In genomic region chrX:57596109-57596870, GRCh38 we compare ENCODE assay signal across 9 cellular contexts. TPM values are rescaled to one million over a fixed set of nuclear protein-coding genes. Genes with fewer than 3 reads are reported as not detected.
A peak's percentile ranks its signal among the peaks of the same experiment; 100 is the strongest.
DNase-seq lines count a peak whose midpoint lies in the region; ATAC-seq, FAIRE-seq and TF ChIP-seq lines count a peak whose summit lies in the region.
"Had no signal": no experiment of that assay in that cellular context is flagged by ENCODE, and none has a peak within 500 bp of the region (broad histone marks: within the 10 kb centered on the region; RNA-seq: fewer than 3 reads in every experiment).

No MANE protein-coding gene starts in this region.

- H3K36me3 ChIP-seq in astrocyte (ENCODE audit: insufficient read depth, low read length), result no peaks in the 10 kb centered on the region
- peaks cover 0 to 3% of the 10 kb centered on the region in 2 experiments for H3K36me3 ChIP-seq in keratinocyte (ENCODE audit: control insufficient read depth in 2 of 2, extremely low read depth in 1 of 2, insufficient read depth in 2 of 2, low read length in 2 of 2)
- H3K36me3 ChIP-seq in subcutaneous abdominal adipose tissue (ENCODE audit: control insufficient read depth in 5 of 5, insufficient read depth in 5 of 5, low read length in 5 of 5), result no peaks in the 10 kb centered on the region
- H3K36me3 ChIP-seq in tibial artery, result no peaks in the 10 kb centered on the region

- DNase-seq in activated T-cell treated with anti-CD3 and anti-CD28 coated beads, Interleukin-2, amount 50 U/mL, for 4 hours, result no peak
- DNase-seq in activated T-cell treated with anti-CD3 and anti-CD28 coated beads for 4 hours (no peak), astrocyte (ENCODE audit: low read depth) (no peak), keratinocyte (ENCODE audit: low read depth, low spot score) (no peak), NCI-H1105 (lab: John Stamatoyannopoulos, UW) (no peak), tibial artery (no peak), DMS53 (lab: John Stamatoyannopoulos, UW) (no peak)
- DNase-seq: NCI-H774 had no signal

- H3K9me3 ChIP-seq in astrocyte (ENCODE audit: insufficient read depth, low read depth, low read length) (no peaks in the 10 kb centered on the region), keratinocyte (ENCODE audit: control insufficient read depth, low read depth, low read length) (no peaks in the 10 kb centered on the region), subcutaneous abdominal adipose tissue (ENCODE audit: control insufficient read depth in 5 of 5, low read length in 5 of 5) (no peaks in the 10 kb centered on the region), tibial artery (no peaks in the 10 kb centered on the region)

- TF ChIP-seq CTCF in astrocyte (IDR thresholded peaks at IDR 0.05; ENCODE audit: insufficient read depth, low read depth, low read length), result no peak
- no peak for TF ChIP-seq CTCF in keratinocyte (optimal IDR thresholded peaks at IDR 0.05 in 1 of 3, IDR thresholded peaks at IDR 0.05 in 1 of 3, conservative IDR thresholded peaks at IDR 0.05 in 1 of 3; ENCODE audit: extremely low read depth in 1 of 3, insufficient read depth in 2 of 3, low read length in 3 of 3)
- TF ChIP-seq CTCF in tibial artery (IDR thresholded peaks at IDR 0.05), result no peak

- no peaks in the 10 kb centered on the region for H3K9me1 ChIP-seq in keratinocyte (ENCODE audit: control insufficient read depth, extremely low read depth, insufficient read depth, low read length)

- H3K27ac ChIP-seq in astrocyte (ENCODE audit: low read depth, low read length), result peak overlapping the region; percentile 47
- H3K27ac ChIP-seq in keratinocyte (ENCODE audit: control insufficient read depth, insufficient read depth, low read length), result peak overlapping the region; percentile 39
- peak overlapping the region; percentile 37 for H3K27ac ChIP-seq in subcutaneous abdominal adipose tissue (ENCODE audit: low read depth, low read length)
- H3K27ac ChIP-seq in tibial artery, result peak overlapping the region in 1 of 2 donors; percentile 35

- peak overlapping the region; percentile 86 for H3K27ac Mint-ChIP-seq in astrocyte (ENCODE audit: unreplicated experiment)

- H3K4me2 ChIP-seq in astrocyte (ENCODE audit: low read length) (peak overlapping the region; percentile 80), keratinocyte (ENCODE audit: control insufficient read depth, extremely low read depth, insufficient read depth, low read depth, low read length) (peak overlapping the region; percentile 61)

- peak overlapping the region; percentile 41 for H3K4me3 ChIP-seq in astrocyte (ENCODE audit: insufficient read depth, low read depth, low read length)
- peak overlapping the region in 2 of 3 experiments; percentile 29 to 48 for H3K4me3 ChIP-seq in keratinocyte (ENCODE audit: control insufficient read depth in 2 of 3, extremely low read depth in 1 of 3, insufficient read depth in 2 of 3, low read depth in 1 of 3, low read length in 3 of 3)
- H3K4me3 ChIP-seq in subcutaneous abdominal adipose tissue (ENCODE audit: low read depth in 1 of 5, low read length in 5 of 5), result peak overlapping the region in 2 of 5 donors; percentile 22 to 29
- H3K4me3 ChIP-seq in tibial artery, result no peak overlapping the region

- dilution Hi-C loops in keratinocyte (cut with MboI; ENCODE audit: extremely low pct_ligation_motif_present, low sequenced_read_pairs), result no loop called here

- peaks cover 5% of the 10 kb centered on the region for H3K9me3 Mint-ChIP-seq in activated T-cell treated with anti-CD3 and anti-CD28 coated beads, Interleukin-2, amount 50 U/mL, for 4 hours
- H3K9me3 Mint-ChIP-seq in astrocyte (ENCODE audit: unreplicated experiment), result no peaks in the 10 kb centered on the region

- no peak overlapping the region for H2AFZ ChIP-seq in astrocyte (ENCODE audit: low read depth, low read length)
- H2AFZ ChIP-seq in keratinocyte (ENCODE audit: control insufficient read depth, low read length), result no peak overlapping the region

- FAIRE-seq in astrocyte (lab: Jason Lieb, UNC) (no peak), keratinocyte (lab: Jason Lieb, UNC) (no peak)

- H3K4me1 ChIP-seq in astrocyte (ENCODE audit: insufficient read depth, low read length), result peaks cover 13% of the 10 kb centered on the region
- H3K4me1 ChIP-seq in keratinocyte (ENCODE audit: control insufficient read depth, extremely low read depth, insufficient read depth, low read length), result peaks cover 12% of the 10 kb centered on the region
- H3K4me1 ChIP-seq in subcutaneous abdominal adipose tissue (ENCODE audit: control insufficient read depth in 5 of 5, insufficient read depth in 5 of 5, low read length in 5 of 5), result peaks cover 2 to 26% (median 23%) of the 10 kb centered on the region in 5 donors
- peaks cover 0 to 19% (median 1%) of the 10 kb centered on the region in 4 donors for H3K4me1 ChIP-seq in tibial artery

- H3K27me3 Mint-ChIP-seq in activated T-cell treated with anti-CD3 and anti-CD28 coated beads, Interleukin-2, amount 50 U/mL, for 4 hours (ENCODE audit: low read depth), result no peaks in the 10 kb centered on the region
- H3K27me3 Mint-ChIP-seq in astrocyte (ENCODE audit: low read depth, unreplicated experiment), result no peaks in the 10 kb centered on the region

- H3K4me1 Mint-ChIP-seq in activated T-cell treated with anti-CD3 and anti-CD28 coated beads, Interleukin-2, amount 50 U/mL, for 4 hours (ENCODE audit: low read depth), result peaks cover 41% of the 10 kb centered on the region
- H3K4me1 Mint-ChIP-seq in astrocyte (ENCODE audit: low read depth, unreplicated experiment), result peaks cover 19% of the 10 kb centered on the region

- peaks cover 23% of the 10 kb centered on the region for H3K36me3 Mint-ChIP-seq in activated T-cell treated with anti-CD3 and anti-CD28 coated beads, Interleukin-2, amount 50 U/mL, for 4 hours (ENCODE audit: insufficient read depth)
- no peaks in the 10 kb centered on the region for H3K36me3 Mint-ChIP-seq in astrocyte (ENCODE audit: low read depth, unreplicated experiment)

- H3K9ac ChIP-seq in astrocyte (ENCODE audit: low read length) (peak overlapping the region; percentile 26), keratinocyte (ENCODE audit: control insufficient read depth, extremely low read depth, insufficient read depth, low read length) (peak overlapping the region; percentile 19), subcutaneous abdominal adipose tissue (ENCODE audit: low read length in 5 of 5) (peak overlapping the region in 1 of 5 donors; percentile 29)

- H3K27me3 ChIP-seq in astrocyte (ENCODE audit: insufficient read depth, low read length), result no peaks in the 10 kb centered on the region
- H3K27me3 ChIP-seq in keratinocyte (ENCODE audit: control insufficient read depth, extremely low read depth, insufficient read depth, low read length), result no peaks in the 10 kb centered on the region
- H3K27me3 ChIP-seq in subcutaneous abdominal adipose tissue (ENCODE audit: control insufficient read depth in 5 of 5, insufficient read depth in 4 of 5, low read length in 5 of 5), result peaks cover 0 to 3% (median 0%) of the 10 kb centered on the region in 5 donors
- no peaks in the 10 kb centered on the region for H3K27me3 ChIP-seq in tibial artery

- no peak for ATAC-seq in activated T-cell treated with anti-CD3 and anti-CD28 coated beads, Interleukin-2, amount 50 U/mL, for 4 hours

- H4K20me1 ChIP-seq in astrocyte (ENCODE audit: insufficient read depth, low read length) (peaks cover 13% of the 10 kb centered on the region), keratinocyte (ENCODE audit: control insufficient read depth, extremely low read depth, insufficient read depth, low read length) (no peaks in the 10 kb centered on the region)

- H3K79me2 ChIP-seq in astrocyte (ENCODE audit: insufficient read depth, low read length) (peaks cover 33% of the 10 kb centered on the region), keratinocyte (ENCODE audit: control insufficient read depth, insufficient read depth, low read length) (peaks cover 18% of the 10 kb centered on the region)

- intact Hi-C loops in tibial artery (cut with DNase I; ENCODE audit: low total_unique reads), result loop anchor here (10.0 kb wide), 1 partner anchor 309 kb away; no protein-coding TSS in a partner anchor

- H3K4me3 Mint-ChIP-seq in activated T-cell treated with anti-CD3 and anti-CD28 coated beads, Interleukin-2, amount 50 U/mL, for 4 hours, result peak overlapping the region; percentile 55
- peak overlapping the region; percentile 76 for H3K4me3 Mint-ChIP-seq in astrocyte (ENCODE audit: unreplicated experiment)

RNA-seq across cellular contexts. Expression of gene ZXDB, which starts 4.5 kb away (rescaled TPM):
- 1 to 10 TPM; 5.3 to 6.8 (median 6.2) TPM for total RNA-seq in activated T-cell treated with anti-CD3 and anti-CD28 coated beads, Interleukin-2, amount 50 U/mL, for 4 hours
- total RNA-seq in astrocyte, result 4.8 and 5.1 TPM in 2 replicates
- polyA plus RNA-seq in keratinocyte, result 4.8 to 6.4 TPM (median 5.0 TPM) in 3 replicates
- polyA plus RNA-seq in keratinocyte (2011; ENCODE audit: low read depth), result 2.1 TPM
- polyA plus RNA-seq in keratinocyte (2011; cell fraction: cytosol; rRNA removed), result 3.1 and 5.2 TPM in 2 replicates
- 6.7 and 8.3 TPM in 2 replicates for polyA plus RNA-seq in keratinocyte (2011; cell fraction: nucleus; rRNA removed)
- 3.3 and 4.0 TPM in 2 replicates for polyA plus RNA-seq in keratinocyte (2012; ENCODE audit: low replicate concordance)
- 7.0 to 12.5 TPM (median 11.1 TPM) in 3 replicates for polyA minus RNA-seq in keratinocyte
- polyA minus RNA-seq in keratinocyte (2011; cell fraction: cytosol; rRNA and poly(A)+ RNA removed), result 9.6 TPM
- polyA minus RNA-seq in keratinocyte (2011; cell fraction: nucleus; rRNA and poly(A)+ RNA removed), result 10.9 and 15.6 TPM in 2 replicates

Comparison
In these comparisons a context has a peak if more than half of its experiments do, and no peak if none do; other contexts are left out.
1. H3K4me3 ChIP-seq: peak in astrocyte (single experiment) and keratinocyte (2 of 3); none in tibial artery (0 of 2).